Comparison of ENCODE assay signal across 9 cellular contexts in the genomic region with DNA sequence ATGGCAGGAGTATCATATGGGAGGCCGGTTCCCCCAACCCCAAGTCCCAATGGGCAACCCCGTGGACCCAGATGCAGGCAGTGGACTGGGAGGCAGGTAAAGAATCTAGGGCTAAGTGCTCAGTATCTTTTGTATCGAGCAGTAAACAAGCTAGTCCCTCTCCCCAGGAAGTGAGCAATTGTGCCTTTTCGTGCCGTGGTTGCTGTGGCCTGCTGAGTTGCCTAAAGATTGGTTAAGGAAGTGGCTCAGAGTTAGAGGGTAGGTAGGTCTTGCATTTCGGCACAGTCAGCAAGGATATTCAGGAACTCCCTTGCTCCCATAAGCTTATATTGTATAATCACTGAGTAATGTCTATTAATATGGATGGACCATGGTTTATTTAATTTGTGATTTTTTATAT.
DNase-seq lines count a peak whose midpoint lies in the region; TF ChIP-seq lines count a peak whose summit lies in the region.
"Had no signal": no experiment of that assay in that cellular context is flagged by ENCODE, and none has a peak within 500 bp of the region (broad histone marks: within the 10 kb centered on the region; RNA-seq: fewer than 3 reads in every experiment).

No MANE protein-coding gene starts in this region.

- no peaks in the 10 kb centered on the region for H3K36me3 ChIP-seq in HEK293 (ENCODE audit: control insufficient read depth in 2 of 2, insufficient read depth in 1 of 2, low read length in 2 of 2)

- peaks cover 31% of the 10 kb centered on the region for H3K4me1 Mint-ChIP-seq in T-helper 1 cell treated with Interleukin-12 subunit alpha and Interleukin-12 subunit beta and Interleukin-4 antibody, amounts not matched to agents 30 μg/mL and 1 μg/mL, for 36 hours (ENCODE audit: low read depth)
- H3K4me1 Mint-ChIP-seq: brain had no signal

- no peak for TF ChIP-seq CTCF in HEK293 (tag by site-specific recombination; IDR thresholded peaks at IDR 0.05)

- peak overlapping the region; percentile 53 for H3K4me3 Mint-ChIP-seq in T-helper 1 cell treated with Interleukin-12 subunit alpha and Interleukin-12 subunit beta and Interleukin-4 antibody, amounts not matched to agents 30 μg/mL and 1 μg/mL, for 36 hours
- H3K4me3 Mint-ChIP-seq: brain had no signal

- H3K9me3 Mint-ChIP-seq in T-helper 1 cell treated with Interleukin-12 subunit alpha and Interleukin-12 subunit beta and Interleukin-4 antibody, amounts not matched to agents 30 μg/mL and 1 μg/mL, for 36 hours, result no peaks in the 10 kb centered on the region

- no peak overlapping the region for H3K4me3 ChIP-seq in HEK293 (ENCODE audit: low read depth, low read length)

- peaks cover 14% of the 10 kb centered on the region for H3K27me3 Mint-ChIP-seq in T-helper 1 cell treated with Interleukin-12 subunit alpha and Interleukin-12 subunit beta and Interleukin-4 antibody, amounts not matched to agents 30 μg/mL and 1 μg/mL, for 36 hours (ENCODE audit: low read depth)

- no peaks in the 10 kb centered on the region for H3K4me1 ChIP-seq in HEK293 (ENCODE audit: control insufficient read depth, insufficient read depth, low read length)

- CTCF ChIA-PET in HEK293 (lab: Yijun Ruan, JAX), result no interaction called here

- no peaks in the 10 kb centered on the region for H3K36me3 Mint-ChIP-seq in T-helper 1 cell treated with Interleukin-12 subunit alpha and Interleukin-12 subunit beta and Interleukin-4 antibody, amounts not matched to agents 30 μg/mL and 1 μg/mL, for 36 hours (ENCODE audit: low read depth)
- H3K36me3 Mint-ChIP-seq: brain had no signal

- POLR2A ChIA-PET in HEK293 (lab: Yijun Ruan, JAX), result interaction anchor here (2.1 kb wide), 1 partner anchor 11 kb away, joined by 15 read pairs; the partner anchor contains the start of gene GLO1

- H3K27ac Mint-ChIP-seq in T-helper 1 cell treated with Interleukin-12 subunit alpha and Interleukin-12 subunit beta and Interleukin-4 antibody, amounts not matched to agents 30 μg/mL and 1 μg/mL, for 36 hours, result peak overlapping the region; percentile 94
- H3K27ac Mint-ChIP-seq: brain had no signal

- peak; percentile 27 for DNase-seq in activated naive CD4-positive, alpha-beta T cell treated with anti-CD3 and anti-CD28 coated beads, Interleukin-2, amount 50 U/mL, for 16 hours
- peak; percentile 26 for DNase-seq in stimulated activated CD8-positive, alpha-beta memory T cell treated with anti-CD3 and anti-CD28 coated beads, Interleukin-12 subunit alpha, Interleukin-12 subunit beta, amount 100 ng/mL, for 1 hour (ENCODE audit: low read depth)
- DNase-seq in NCI-H1417 (lab: John Stamatoyannopoulos, UW) (no peak), retina (no peak), DMS53 (lab: John Stamatoyannopoulos, UW) (no peak), NCI-H1105 treated with DMSO at 0.1 percent for 48 hours (lab: John Stamatoyannopoulos, UW) (no peak)

- no peak overlapping the region for H3K27ac ChIP-seq in HEK293 (ENCODE audit: extremely low read depth, low read depth, low read length)

- no peaks in the 10 kb centered on the region for H3K9me3 ChIP-seq in HEK293 (ENCODE audit: control insufficient read depth, insufficient read depth, low read depth, low read length)

TF ChIP-seq in HEK293, 187 proteins besides CTCF, POLR2A, EP300 and RAD21:
- TF ChIP-seq FEZF1 (tag by site-specific recombination; IDR thresholded peaks at IDR 0.05) (peak; percentile 29; the same call in 1 of the 2 replicates), ZNF426 (tag by site-specific recombination; IDR thresholded peaks at IDR 0.05) (no peak)
TF ChIP-seq in HEK293: peak in this region for 1.

Comparison
In these comparisons a context has a peak if more than half of its experiments do, and no peak if none do; other contexts are left out.
1. DNase-seq: peak in activated naive CD4-positive, alpha-beta T cell treated with anti-CD3 and anti-CD28 coated beads, Interleukin-2, amount 50 U/mL, for 16 hours (single experiment) and stimulated activated CD8-positive, alpha-beta memory T cell treated with anti-CD3 and anti-CD28 coated beads, Interleukin-12 subunit alpha, Interleukin-12 subunit beta, amount 100 ng/mL, for 1 hour (single experiment); none in NCI-H1417 (0 of 3), retina (single experiment), DMS53 (single experiment) and NCI-H1105 treated with DMSO at 0.1 percent for 48 hours (single experiment).